Comparison of ENCODE assay signal across 10 cellular contexts in genomic region chr11:35330924-35331323, GRCh38.
DNase-seq lines count a peak whose midpoint lies in the region; ATAC-seq, FAIRE-seq and TF ChIP-seq lines count a peak whose summit lies in the region.
"Had no signal": no experiment of that assay in that cellular context is flagged by ENCODE, and none has a peak within 500 bp of the region (broad histone marks: within the 10 kb centered on the region; RNA-seq: fewer than 3 reads in every experiment).

No MANE protein-coding gene starts in this region.

- TF ChIP-seq CTCF in activated B cell treated with CpG ODN at 0.5 μM for 24 hours (IDR thresholded peaks at IDR 0.05) (no peak), prostate gland (IDR thresholded peaks at IDR 0.05) (no peak)

- DNase-seq in GM12892 (ENCODE audit: insufficient read length) (no peak), activated B cell treated with CpG ODN at 0.5 μM for 24 hours (no peak), immature natural killer cell (peak; percentile 58 to 63 (median 60)), kidney glomerular epithelial cell (lab: John Stamatoyannopoulos, UW) (no peak), prostate gland (ENCODE audit: low spot score) (no peak), ecto neural progenitor cell (ENCODE audit: low spot score) (no peak), GF-D8 (lab: John Stamatoyannopoulos, UW) (no peak)
- DNase-seq: NCI-H2107 had no signal

- H3K27me3 ChIP-seq in prostate gland (replicated peaks; ENCODE audit: insufficient read depth), result no peaks in the 10 kb centered on the region

- POLR2A ChIA-PET in activated B cell treated with CpG ODN at 0.5 μM for 24 hours (lab: Charles Lee), result no interaction called here

- TF ChIP-seq POLR2A in GM12892 (IDR thresholded peaks at IDR 0.05; ENCODE audit: low read depth, low read length) (no peak), prostate gland (IDR thresholded peaks at IDR 0.05) (no peak)

- H3K27ac Mint-ChIP-seq in activated B cell treated with CpG ODN at 0.5 μM for 24 hours, result peak overlapping the region; percentile 90
- H3K27ac Mint-ChIP-seq in immature natural killer cell, result peak overlapping the region; percentile 62 to 91 (median 83)

- H3K27me3 Mint-ChIP-seq in activated B cell treated with CpG ODN at 0.5 μM for 24 hours (no peaks in the 10 kb centered on the region), immature natural killer cell (ENCODE audit: low read depth in 3 of 3) (peaks cover 0 to 10% (median 2%) of the 10 kb centered on the region in 3 donors)

- no peaks in the 10 kb centered on the region for H3K36me3 ChIP-seq in prostate gland

- no peaks in the 10 kb centered on the region for H3K9me3 ChIP-seq in prostate gland

- H3K4me1 Mint-ChIP-seq in activated B cell treated with CpG ODN at 0.5 μM for 24 hours, result peaks cover 68% of the 10 kb centered on the region
- H3K4me1 Mint-ChIP-seq in immature natural killer cell, result peaks cover 29 to 34% of the 10 kb centered on the region in 2 donors

- ATAC-seq in GM21526 (IDR thresholded peaks at IDR 0.05; ENCODE audit: low FRiP score, unreplicated experiment), result peak; percentile 74
- ATAC-seq in activated B cell treated with CpG ODN at 0.5 μM for 24 hours (ENCODE audit: low read depth), result peak; percentile 53

- no peaks in the 10 kb centered on the region for H3K4me1 ChIP-seq in prostate gland (replicated peaks)

- H3K4me3 Mint-ChIP-seq in activated B cell treated with CpG ODN at 0.5 μM for 24 hours (peak overlapping the region; percentile 32), immature natural killer cell (peak overlapping the region; percentile 0 to 62 (median 43))

- H3K36me3 Mint-ChIP-seq in activated B cell treated with CpG ODN at 0.5 μM for 24 hours (ENCODE audit: low read depth) (no peaks in the 10 kb centered on the region), immature natural killer cell (no peaks in the 10 kb centered on the region)

- 71% methylated on average over 2 of the region's 2 CpGs for WGBS in prostate gland

- H3K27ac ChIP-seq in prostate gland, result no peak overlapping the region
- H3K27ac ChIP-seq: epithelial cell of prostate had no signal

- CTCF ChIA-PET in activated B cell treated with CpG ODN at 0.5 μM for 24 hours (lab: Charles Lee), result no interaction called here

- no peak overlapping the region for H3K4me3 ChIP-seq in prostate gland

- intact Hi-C loops in activated B cell treated with CpG ODN at 0.5 μM for 24 hours (cut with micrococcal nuclease) (loop anchor here (2.0 kb wide), 1 partner anchor 18 kb away; no protein-coding TSS in a partner anchor), prostate gland (cut with DNase I) (no loop called here)

- H3K9me3 Mint-ChIP-seq in activated B cell treated with CpG ODN at 0.5 μM for 24 hours (no peaks in the 10 kb centered on the region), immature natural killer cell (no peaks in the 10 kb centered on the region)

- peak; percentile 93 for FAIRE-seq in GM12892 (lab: Jason Lieb, UNC)

Comparison
In these comparisons a context has a peak if more than half of its experiments do, and no peak if none do; other contexts are left out.
1. DNase-seq: peak in immature natural killer cell (3 of 3); none in GM12892 (single experiment), activated B cell treated with CpG ODN at 0.5 μM for 24 hours (single experiment), kidney glomerular epithelial cell (single experiment), prostate gland (single experiment), ecto neural progenitor cell (single experiment) and GF-D8 (single experiment).